In the genomic region with DNA sequence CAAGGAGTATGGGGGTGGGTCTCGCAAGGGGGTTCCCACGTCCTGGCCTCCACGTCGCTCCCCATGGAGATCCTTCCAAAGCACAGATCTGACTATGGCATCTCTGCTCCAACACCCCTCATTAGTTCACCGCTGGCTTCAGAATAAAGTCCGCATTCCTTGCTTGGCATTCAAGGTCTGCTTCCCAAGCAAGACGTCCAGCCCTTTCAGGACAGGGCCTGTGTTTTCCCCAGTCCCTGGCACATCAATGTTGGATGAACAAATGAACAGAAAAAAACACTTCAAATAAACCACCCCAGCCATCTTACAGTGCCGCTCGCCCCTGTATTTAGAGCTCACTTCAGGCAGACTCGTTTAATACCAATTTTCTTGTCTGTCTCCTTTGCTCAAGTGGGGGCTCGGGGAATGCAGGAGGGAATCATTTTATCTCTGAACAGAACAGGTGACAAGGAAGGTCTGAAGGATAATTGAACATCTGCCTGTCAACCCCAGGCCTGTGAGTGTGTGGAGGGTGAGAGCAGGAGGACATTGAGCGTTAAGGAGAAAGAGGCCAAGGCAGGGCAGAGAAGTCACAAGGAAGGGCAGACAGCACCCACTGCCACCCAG, we compare ENCODE assay signal across 24 cellular contexts. TPM values are rescaled to one million over a fixed set of nuclear protein-coding genes. Genes with fewer than 3 reads are reported as not detected.
"Had no signal": no experiment of that assay in that cellular context is flagged by ENCODE, and none has a peak within 500 bp of the region (broad histone marks: within the 10 kb centered on the region; RNA-seq: fewer than 3 reads in every experiment).

No MANE protein-coding gene starts in this region.

- H3K36me3 Mint-ChIP-seq: naive thymus-derived CD8-positive, alpha-beta T cell had no signal

- H3K4me1 Mint-ChIP-seq: naive thymus-derived CD8-positive, alpha-beta T cell; neural crest cell had no signal

- H3K27ac ChIP-seq: epithelial cell of prostate, esophagus muscularis mucosa, gastrocnemius medialis, heart right ventricle, pancreas, stomach, suprapubic skin, tibial artery had no signal

- H3K27me3 ChIP-seq: esophagus muscularis mucosa, gastrocnemius medialis, heart right ventricle, pancreas, stomach, suprapubic skin, tibial artery had no signal

- H3K9me3 ChIP-seq: esophagus muscularis mucosa, gastrocnemius medialis, heart right ventricle, pancreas, stomach, suprapubic skin, tibial artery had no signal

- H3K9me3 Mint-ChIP-seq: dendritic cell treated with granulocyte-macrophage colony-stimulating factor and Interleukin-4, amounts not matched to agents 40 ng/mL and 50 ng/mL, for 4 days; effector memory CD8-positive, alpha-beta T cell; naive thymus-derived CD8-positive, alpha-beta T cell; neural crest cell had no signal

- DNase-seq: effector memory CD8-positive, alpha-beta T cell; gastrocnemius medialis; heart right ventricle; hypothalamus; kidney glomerular epithelial cell; mammary epithelial cell; naive thymus-derived CD8-positive, alpha-beta T cell; nucleus accumbens; pancreas; right cardiac atrium; small intestine; stimulated activated CD4-positive, alpha-beta T cell treated with anti-CD3 and anti-CD28 coated beads, Interleukin-12 subunit alpha, Interleukin-12 subunit beta, amount 100 ng/mL, for 4 hours; stimulated activated naive CD4-positive, alpha-beta T cell; stomach; tibial artery had no signal

- H3K4me3 Mint-ChIP-seq: dendritic cell treated with granulocyte-macrophage colony-stimulating factor and Interleukin-4, amounts not matched to agents 40 ng/mL and 50 ng/mL, for 4 days; effector memory CD8-positive, alpha-beta T cell; naive thymus-derived CD8-positive, alpha-beta T cell; neural crest cell had no signal

- H3K36me3 ChIP-seq: gastrocnemius medialis, pancreas had no signal

- H3K27ac Mint-ChIP-seq: dendritic cell treated with granulocyte-macrophage colony-stimulating factor and Interleukin-4, amounts not matched to agents 40 ng/mL and 50 ng/mL, for 4 days; naive thymus-derived CD8-positive, alpha-beta T cell; progenitor cell of endocrine pancreas had no signal

- H3K4me3 ChIP-seq: esophagus muscularis mucosa, gastrocnemius medialis, heart right ventricle, pancreas, stomach, suprapubic skin, tibial artery had no signal

RNA-seq across cellular contexts. Expression of gene HCRTR1, which starts 36.8 kb away (rescaled TPM):
- total RNA-seq: left lobe of liver; mammary epithelial cell; mononuclear cell; naive thymus-derived CD8-positive, alpha-beta T cell; neural crest cell; progenitor cell of endocrine pancreas; stomach; suprapubic skin; ureter had no signal

RNA-seq across cellular contexts. Expression of gene COL16A1, which starts 49.5 kb away (rescaled TPM):
- total RNA-seq: naive thymus-derived CD8-positive, alpha-beta T cell had no signal
